23 cellular contexts compared by ENCODE assay signal in the genomic region with DNA sequence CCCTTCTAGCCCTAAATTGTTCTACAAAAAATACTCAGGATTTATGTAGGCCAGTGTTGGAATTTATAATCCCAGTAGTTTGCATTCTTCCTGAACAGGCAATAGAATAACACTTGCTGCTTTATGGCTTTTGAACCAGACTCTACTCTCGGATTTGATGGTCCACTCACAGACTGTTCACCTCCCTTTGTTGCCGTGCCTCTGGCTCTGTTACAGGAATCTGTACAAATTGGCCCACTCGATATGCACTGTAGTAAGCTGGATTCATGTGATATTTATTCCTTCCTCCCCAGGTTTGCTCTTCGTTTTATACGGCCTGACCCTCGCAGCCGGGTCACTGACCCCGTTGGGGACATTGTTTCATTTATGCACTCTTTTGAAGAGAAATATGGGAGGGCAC. TPM values are rescaled to one million over a fixed set of nuclear protein-coding genes. Genes with fewer than 3 reads are reported as not detected.
DNase-seq lines count a peak whose midpoint lies in the region; ATAC-seq and TF ChIP-seq lines count a peak whose summit lies in the region.
"Had no signal": no experiment of that assay in that cellular context is flagged by ENCODE, and none has a peak within 500 bp of the region (broad histone marks: within the 10 kb centered on the region; RNA-seq: fewer than 3 reads in every experiment).

No MANE protein-coding gene starts in this region.

- H3K56ac ChIP-seq in H9 (ENCODE audit: insufficient read length, low read depth, low read length), result no peak overlapping the region

- no peak overlapping the region for H3K4me3 Mint-ChIP-seq in H9
- H3K4me3 Mint-ChIP-seq in activated T-helper 17 cell treated with anti-CD3 and anti-CD28 coated beads, Interleukin-2, amount 50 U/mL, for 72 hours, result no peak overlapping the region
- H3K4me3 Mint-ChIP-seq: CD4-positive, alpha-beta T cell; GM23338 had no signal

- no peak overlapping the region for H4K8ac ChIP-seq in H9 (replicated peaks; ENCODE audit: insufficient read length, low read depth, low read length)

- H3K23me2 ChIP-seq in H9 (ENCODE audit: insufficient read length, low read depth, low read length, poor library complexity, severe bottlenecking), result no peaks in the 10 kb centered on the region

- H2AFZ ChIP-seq in H9 (ENCODE audit: low read length) (no peak overlapping the region), PC-3 (ENCODE audit: low read length) (no peak overlapping the region)
- H2AFZ ChIP-seq: GM23338 had no signal

- H3K27me3 ChIP-seq in H9 (ENCODE audit: insufficient read depth, low read length) (no peaks in the 10 kb centered on the region), PC-3 (ENCODE audit: low read length) (no peaks in the 10 kb centered on the region)
- H3K27me3 ChIP-seq: BLaER1, Peyer's patch had no signal

- no peaks in the 10 kb centered on the region for H3K9me2 ChIP-seq in PC-3 (replicated peaks; ENCODE audit: low read length)
- H3K9me2 ChIP-seq: SK-N-SH had no signal

- H3K9me3 ChIP-seq in H9 (ENCODE audit: control insufficient read depth, low read depth, low read length) (no peaks in the 10 kb centered on the region), PC-3 (ENCODE audit: low read length) (no peaks in the 10 kb centered on the region)
- H3K9me3 ChIP-seq: BLaER1, HAP-1, Peyer's patch, SK-N-SH had no signal

- H2BK5ac ChIP-seq in H9 (ENCODE audit: insufficient read length, low read length), result no peak overlapping the region

- no peak overlapping the region for H4K91ac ChIP-seq in H9 (ENCODE audit: insufficient read length, low read depth, low read length)

- peaks cover 21% of the 10 kb centered on the region for H3F3A ChIP-seq in PC-3 (ENCODE audit: low read length, unreplicated experiment)

- no peak overlapping the region for H3K4me2 ChIP-seq in H9 (ENCODE audit: insufficient read depth, insufficient read length, low read length)
- peak overlapping the region; percentile 49 for H3K4me2 ChIP-seq in PC-3 (ENCODE audit: low read length)
- H3K4me2 ChIP-seq: BLaER1, GM23338, SK-N-SH had no signal

- no peak overlapping the region for H2BK120ac ChIP-seq in H9 (ENCODE audit: low read depth, low read length, poor library complexity, severe bottlenecking)

- TF ChIP-seq CTCF in H9 (conservative IDR thresholded peaks at IDR 0.05), result no peak
- no peak for TF ChIP-seq CTCF in PC-3 (conservative IDR thresholded peaks at IDR 0.05; ENCODE audit: low read depth, low read length)
- no peak for TF ChIP-seq CTCF in fibroblast of villous mesenchyme (IDR thresholded peaks at IDR 0.05; ENCODE audit: insufficient read depth, low read depth, low read length)

- ATAC-seq in PC-3 (no peak), HG02938 (IDR thresholded peaks at IDR 0.05; ENCODE audit: unreplicated experiment) (no peak)
- no peak for ATAC-seq in activated T-helper 17 cell treated with anti-CD3 and anti-CD28 coated beads, Interleukin-2, amount 50 U/mL, for 72 hours (replicated peaks)
- ATAC-seq: GM23338 had no signal

- H4K20me1 ChIP-seq in H9 (ENCODE audit: control insufficient read depth, insufficient read depth, insufficient read length) (no peaks in the 10 kb centered on the region), PC-3 (ENCODE audit: low read length) (peaks cover 13% of the 10 kb centered on the region; the same call in 1 of the 2 replicates)

- H4K5ac ChIP-seq in H9 (ENCODE audit: insufficient read length, low read depth, low read length), result peak overlapping the region; percentile 72

- no peak overlapping the region for H2BK12ac ChIP-seq in H9 (ENCODE audit: insufficient read length, low read depth, low read length)

- peaks cover 57% of the 10 kb centered on the region for H3K36me3 ChIP-seq in PC-3 (ENCODE audit: low read depth, low read length)

- no peak overlapping the region for H2BK20ac ChIP-seq in H9 (ENCODE audit: low read depth, low read length, poor library complexity, severe bottlenecking)

- H3K18ac ChIP-seq in H9 (ENCODE audit: insufficient read length, low read depth, low read length), result no peak overlapping the region

- DNase-seq in H9 (no peak), PC-3 (no peak), astrocyte of the hippocampus (ENCODE audit: low read depth, low spot score) (peak; percentile 29), fibroblast of villous mesenchyme (ENCODE audit: low read depth) (peak; percentile 34), NCI-H510A treated with DMSO at 0.1 percent for 48 hours (lab: John Stamatoyannopoulos, UW) (no peak), DMS79 (lab: John Stamatoyannopoulos, UW) (no peak)
- DNase-seq: CD4-positive, alpha-beta T cell; Karpas-422; MV-4-11; NCI-H1105 treated with DMSO at 0.1 percent for 48 hours; NCI-H2029; NCI-H446 treated with DMSO at 0.1 percent for 48 hours; Peyer's patch; SK-N-SH had no signal

- no peaks in the 10 kb centered on the region for H3K4me1 ChIP-seq in H9 (ENCODE audit: insufficient read depth, low read length)
- H3K4me1 ChIP-seq in PC-3 (ENCODE audit: insufficient read depth, low read length), result peaks cover 50% of the 10 kb centered on the region
- H3K4me1 ChIP-seq: BLaER1, HAP-1, Peyer's patch had no signal

- no peak overlapping the region for H3K23ac ChIP-seq in H9 (ENCODE audit: insufficient read length, low read depth, low read length)

- H3K9me3 Mint-ChIP-seq in H9, result no peaks in the 10 kb centered on the region; a peak in 1 of 5 replicates
- H3K9me3 Mint-ChIP-seq in activated T-helper 17 cell treated with anti-CD3 and anti-CD28 coated beads, Interleukin-2, amount 50 U/mL, for 72 hours, result no peaks in the 10 kb centered on the region
- H3K9me3 Mint-ChIP-seq: CD4-positive, alpha-beta T cell; GM23338 had no signal

- no peak overlapping the region for H3K27ac Mint-ChIP-seq in H9
- H3K27ac Mint-ChIP-seq in activated T-helper 17 cell treated with anti-CD3 and anti-CD28 coated beads, Interleukin-2, amount 50 U/mL, for 72 hours, result no peak overlapping the region
- H3K27ac Mint-ChIP-seq: GM23338 had no signal

- no TSS peak for BruUV-seq in PC-3 (replicated peaks; lab: Mats Ljungman, UMichigan)

- H3K27ac ChIP-seq in H9 (ENCODE audit: insufficient read length, low read depth, low read length) (no peak overlapping the region), PC-3 (ENCODE audit: low read length) (peak overlapping the region; percentile 65)
- H3K27ac ChIP-seq: BLaER1, Peyer's patch had no signal

- H3T11ph ChIP-seq in H9 (ENCODE audit: low read length), result no peak overlapping the region

- H3K4me3 ChIP-seq in PC-3 (ENCODE audit: low read length) (no peak overlapping the region), fibroblast of villous mesenchyme (ENCODE audit: low read depth, low read length) (no peak overlapping the region)
- H3K4me3 ChIP-seq: BLaER1, GM23338, HAP-1, Peyer's patch had no signal

- intact Hi-C loops in PC-3 (cut with micrococcal nuclease), result loop anchor here (1.0 to 2.0 kb wide), 4 partner anchors 19 to 76 kb away; a partner anchor contains a TSS

- CTCF ChIA-PET in PC-3 (lab: Charles Lee), result no interaction called here

- no peak overlapping the region for H3K4ac ChIP-seq in H9 (ENCODE audit: low read depth, low read length)

- POLR2A ChIA-PET in PC-3 (lab: Charles Lee; ENCODE audit: unreplicated experiment), result no interaction called here

- no peaks in the 10 kb centered on the region for H3K27me3 Mint-ChIP-seq in H9 (ENCODE audit: low read depth)
- H3K27me3 Mint-ChIP-seq in activated T-helper 17 cell treated with anti-CD3 and anti-CD28 coated beads, Interleukin-2, amount 50 U/mL, for 72 hours, result no peaks in the 10 kb centered on the region
- H3K27me3 Mint-ChIP-seq: CD4-positive, alpha-beta T cell had no signal

- peaks cover 0 to 3% of the 10 kb centered on the region in 2 experiments; a peak in 1 of 4 replicates for H3K4me1 Mint-ChIP-seq in H9
- peaks cover 11% of the 10 kb centered on the region for H3K4me1 Mint-ChIP-seq in activated T-helper 17 cell treated with anti-CD3 and anti-CD28 coated beads, Interleukin-2, amount 50 U/mL, for 72 hours

- H3K79me2 ChIP-seq in H9 (ENCODE audit: insufficient read depth, low read length) (peaks cover 3% of the 10 kb centered on the region; the same call in 1 of the 2 replicates), PC-3 (ENCODE audit: low read length) (peaks cover 21% of the 10 kb centered on the region)

- no CpG with 5 or more reads among the region's 8 CpGs for WGBS in H9 (ENCODE audit: extremely low coverage, insufficient read length, low lambda C conversion rate)

- H3K9ac ChIP-seq in H9 (ENCODE audit: extremely low read depth, insufficient read length, low read length) (no peak overlapping the region), PC-3 (ENCODE audit: low read length) (no peak overlapping the region)
- H3K9ac ChIP-seq: BLaER1, SK-N-SH had no signal

- H2AK5ac ChIP-seq in H9 (ENCODE audit: insufficient read length, low read length), result no peak overlapping the region

- H2BK15ac ChIP-seq in H9 (ENCODE audit: low read depth, low read length), result no peak overlapping the region

- H3K14ac ChIP-seq in H9 (ENCODE audit: insufficient read depth, low read length), result no peak overlapping the region

- H3K36me3 Mint-ChIP-seq in H9 (ENCODE audit: insufficient read depth in 1 of 3, low read depth in 3 of 3), result peaks cover 38 to 88% (median 79%) of the 10 kb centered on the region in 3 experiments; a peak in 6 of 7 replicates
- peaks cover 97% of the 10 kb centered on the region for H3K36me3 Mint-ChIP-seq in activated T-helper 17 cell treated with anti-CD3 and anti-CD28 coated beads, Interleukin-2, amount 50 U/mL, for 72 hours (ENCODE audit: low read depth)

- H3K79me1 ChIP-seq in H9 (ENCODE audit: insufficient read depth, low read depth, low read length, poor library complexity, severe bottlenecking), result peaks cover 3% of the 10 kb centered on the region

RNA-seq across cellular contexts. Expression of a gene that starts 43.7 kb away (rescaled TPM):
- total RNA-seq in H9 (2021) (42.4 and 44.4 TPM in 2 replicates), PC-3 (2014; rRNA removed) (51.4 TPM in 2 replicates), fibroblast of villous mesenchyme (37.0 and 59.2 TPM in 2 replicates)
- 10 to 100 TPM; 41.1 to 41.3 TPM for total RNA-seq in activated T-helper 17 cell treated with anti-CD3 and anti-CD28 coated beads, Interleukin-2, amount 50 U/mL, for 72 hours

RNA-seq across cellular contexts. Expression of a gene that starts 45.3 kb away (rescaled TPM):
- total RNA-seq in H9 (2021), result 172 and 175 TPM in 2 replicates
- total RNA-seq in PC-3 (2014; rRNA removed), result 19.2 and 28.3 TPM in 2 replicates
- 2.6 and 4.3 TPM in 2 replicates for total RNA-seq in fibroblast of villous mesenchyme
- 10 to 100 TPM; 85.3 to 88.1 TPM for total RNA-seq in activated T-helper 17 cell treated with anti-CD3 and anti-CD28 coated beads, Interleukin-2, amount 50 U/mL, for 72 hours

RNA-seq across cellular contexts. Expression of a gene that starts 57.2 kb away (rescaled TPM):
- total RNA-seq in H9 (2021) (0.90 TPM in 2 replicates), PC-3 (2014; rRNA removed) (0.07 TPM in 1 of 2 replicates, not detected in the other), fibroblast of villous mesenchyme (not detected in 2 replicates)
- under 1 TPM; 0.50 to 0.69 TPM for total RNA-seq in activated T-helper 17 cell treated with anti-CD3 and anti-CD28 coated beads, Interleukin-2, amount 50 U/mL, for 72 hours
- total RNA-seq: A172, Daoy, G401, GM23338, M059J had no signal

Comparison
In these comparisons a context has a peak if more than half of its experiments do, and no peak if none do; other contexts are left out.
1. DNase-seq: peak in astrocyte of the hippocampus (single experiment) and fibroblast of villous mesenchyme (single experiment); none in H9 (single experiment), PC-3 (single experiment), NCI-H510A treated with DMSO at 0.1 percent for 48 hours (single experiment) and DMS79 (single experiment).